Comparison of ENCODE assay signal across 8 cellular contexts in genomic region chr22:43152355-43153071, GRCh38. TPM values are rescaled to one million over a fixed set of nuclear protein-coding genes. Genes with fewer than 3 reads are reported as not detected.
DNase-seq lines count a peak whose midpoint lies in the region; ATAC-seq lines count a peak whose summit lies in the region.

No MANE protein-coding gene starts in this region.

- ATAC-seq in memory B cell (ENCODE audit: low read depth) (peak; percentile 69), GM21619 (IDR thresholded peaks at IDR 0.05; ENCODE audit: unreplicated experiment) (no peak), HG02970 (IDR thresholded peaks at IDR 0.05; ENCODE audit: low FRiP score, unreplicated experiment) (no peak)

- intact Hi-C loops in activated CD4-positive, alpha-beta T cell treated with anti-CD3 and anti-CD28 coated beads, Interleukin-2, amount 10 ng/mL, durations not matched to agents 24 days and 14 days (cut with micrococcal nuclease), result loop anchor here (1.0 kb wide), 1 partner anchor 9 kb away; the partner anchor contains the start of gene MCAT
- intact Hi-C loops in dendritic cell treated with granulocyte-macrophage colony-stimulating factor and Interleukin-4, amounts not matched to agents 40 ng/mL and 50 ng/mL, for 4 days (cut with micrococcal nuclease), result loop anchor here (5.0 kb wide), 1 partner anchor 35 kb away; the partner anchor contains the start of gene TTLL12

- peak overlapping the region; percentile 97 for H3K4me3 Mint-ChIP-seq in activated CD4-positive, alpha-beta T cell treated with anti-CD3 and anti-CD28 coated beads, Interleukin-2, amount 10 ng/mL, durations not matched to agents 24 days and 14 days
- H3K4me3 Mint-ChIP-seq in dendritic cell treated with granulocyte-macrophage colony-stimulating factor and Interleukin-4, amounts not matched to agents 40 ng/mL and 50 ng/mL, for 4 days, result peak overlapping the region; percentile 92
- peak overlapping the region; percentile 88 for H3K4me3 Mint-ChIP-seq in memory B cell

- no peaks in the 10 kb centered on the region for H3K9me3 Mint-ChIP-seq in activated CD4-positive, alpha-beta T cell treated with anti-CD3 and anti-CD28 coated beads, Interleukin-2, amount 10 ng/mL, durations not matched to agents 24 days and 14 days
- no peaks in the 10 kb centered on the region for H3K9me3 Mint-ChIP-seq in dendritic cell treated with granulocyte-macrophage colony-stimulating factor and Interleukin-4, amounts not matched to agents 40 ng/mL and 50 ng/mL, for 4 days
- H3K9me3 Mint-ChIP-seq in memory B cell, result no peaks in the 10 kb centered on the region

- H3K36me3 Mint-ChIP-seq in activated CD4-positive, alpha-beta T cell treated with anti-CD3 and anti-CD28 coated beads, Interleukin-2, amount 10 ng/mL, durations not matched to agents 24 days and 14 days (ENCODE audit: low read depth), result peaks cover 4% of the 10 kb centered on the region
- peaks cover 49% of the 10 kb centered on the region for H3K36me3 Mint-ChIP-seq in dendritic cell treated with granulocyte-macrophage colony-stimulating factor and Interleukin-4, amounts not matched to agents 40 ng/mL and 50 ng/mL, for 4 days (ENCODE audit: low read depth)
- H3K36me3 Mint-ChIP-seq in memory B cell, result no peaks in the 10 kb centered on the region

- peak; percentile 73 for DNase-seq in D341Med (ENCODE audit: low spot score)
- peak; percentile 66 for DNase-seq in M059J (ENCODE audit: low read depth)
- peak; percentile 87 for DNase-seq in activated CD4-positive, alpha-beta T cell treated with anti-CD3 and anti-CD28 coated beads, Interleukin-2, amount 10 ng/mL, durations not matched to agents 24 days and 14 days
- DNase-seq in memory B cell (ENCODE audit: low spot score in 2 of 2), result peak in 1 of 2 donors; percentile 51
- peak; percentile 17 to 34 for DNase-seq in stimulated activated CD8-positive, alpha-beta memory T cell treated with anti-CD3 and anti-CD28 coated beads, Interleukin-15, amount 100 ng/mL, for 4 hours (ENCODE audit: low read depth in 2 of 2)

- H3K4me1 Mint-ChIP-seq in activated CD4-positive, alpha-beta T cell treated with anti-CD3 and anti-CD28 coated beads, Interleukin-2, amount 10 ng/mL, durations not matched to agents 24 days and 14 days, result peaks cover 26% of the 10 kb centered on the region
- peaks cover 66% of the 10 kb centered on the region for H3K4me1 Mint-ChIP-seq in dendritic cell treated with granulocyte-macrophage colony-stimulating factor and Interleukin-4, amounts not matched to agents 40 ng/mL and 50 ng/mL, for 4 days (ENCODE audit: low read depth)
- peaks cover 28% of the 10 kb centered on the region for H3K4me1 Mint-ChIP-seq in memory B cell

- H3K27ac Mint-ChIP-seq in activated CD4-positive, alpha-beta T cell treated with anti-CD3 and anti-CD28 coated beads, Interleukin-2, amount 10 ng/mL, durations not matched to agents 24 days and 14 days, result peak overlapping the region; percentile 78
- peak overlapping the region; percentile 88 for H3K27ac Mint-ChIP-seq in dendritic cell treated with granulocyte-macrophage colony-stimulating factor and Interleukin-4, amounts not matched to agents 40 ng/mL and 50 ng/mL, for 4 days
- no peak overlapping the region for H3K27ac Mint-ChIP-seq in memory B cell

- no peaks in the 10 kb centered on the region for H3K27me3 Mint-ChIP-seq in activated CD4-positive, alpha-beta T cell treated with anti-CD3 and anti-CD28 coated beads, Interleukin-2, amount 10 ng/mL, durations not matched to agents 24 days and 14 days
- H3K27me3 Mint-ChIP-seq in dendritic cell treated with granulocyte-macrophage colony-stimulating factor and Interleukin-4, amounts not matched to agents 40 ng/mL and 50 ng/mL, for 4 days, result no peaks in the 10 kb centered on the region
- peaks cover 5% of the 10 kb centered on the region for H3K27me3 Mint-ChIP-seq in memory B cell

RNA-seq across cellular contexts. Expression of gene TSPO, which starts 1.2 kb away (rescaled TPM):
- 177 and 194 TPM in 2 replicates for total RNA-seq in M059J (2014; rRNA removed; shearing (Covaris generic))
- 126 and 138 TPM in 2 replicates for total RNA-seq in activated CD4-positive, alpha-beta T cell treated with anti-CD3 and anti-CD28 coated beads, Interleukin-2, amount 10 ng/mL, durations not matched to agents 24 days and 14 days

RNA-seq across cellular contexts. Expression of gene MCAT, which starts 9.3 kb away (rescaled TPM):
- 14.7 and 15.3 TPM in 2 replicates for total RNA-seq in M059J (2014; rRNA removed; shearing (Covaris generic))
- 20.9 and 24.3 TPM in 2 replicates for total RNA-seq in activated CD4-positive, alpha-beta T cell treated with anti-CD3 and anti-CD28 coated beads, Interleukin-2, amount 10 ng/mL, durations not matched to agents 24 days and 14 days

RNA-seq across cellular contexts. Expression of gene TTLL12, which starts 34.4 kb away (rescaled TPM):
- 13.6 and 21.6 TPM in 2 replicates for total RNA-seq in M059J (2014; rRNA removed; shearing (Covaris generic))
- total RNA-seq in activated CD4-positive, alpha-beta T cell treated with anti-CD3 and anti-CD28 coated beads, Interleukin-2, amount 10 ng/mL, durations not matched to agents 24 days and 14 days, result 118 TPM in 2 replicates

RNA-seq across cellular contexts. Expression of gene BIK, which starts 42.0 kb away (rescaled TPM):
- 0.86 and 1.1 TPM in 2 replicates for total RNA-seq in M059J (2014; rRNA removed; shearing (Covaris generic))
- 1.7 and 2.5 TPM in 2 replicates for total RNA-seq in activated CD4-positive, alpha-beta T cell treated with anti-CD3 and anti-CD28 coated beads, Interleukin-2, amount 10 ng/mL, durations not matched to agents 24 days and 14 days
